1 cellular context compared by ENCODE assay signal in genomic region chr1:7961199-7962010, GRCh38.
TF ChIP-seq lines count a peak whose summit lies in the region.

TSS of gene PARK7 (plus strand) at chr1:7961711. CDS start at chr1:7962786, 1,075 bp downstream.

TF ChIP-seq in GM23338, 12 proteins besides CTCF, POLR2A, EP300 and RAD21 (continued from another document):
- TF ChIP-seq, protein P1, sequence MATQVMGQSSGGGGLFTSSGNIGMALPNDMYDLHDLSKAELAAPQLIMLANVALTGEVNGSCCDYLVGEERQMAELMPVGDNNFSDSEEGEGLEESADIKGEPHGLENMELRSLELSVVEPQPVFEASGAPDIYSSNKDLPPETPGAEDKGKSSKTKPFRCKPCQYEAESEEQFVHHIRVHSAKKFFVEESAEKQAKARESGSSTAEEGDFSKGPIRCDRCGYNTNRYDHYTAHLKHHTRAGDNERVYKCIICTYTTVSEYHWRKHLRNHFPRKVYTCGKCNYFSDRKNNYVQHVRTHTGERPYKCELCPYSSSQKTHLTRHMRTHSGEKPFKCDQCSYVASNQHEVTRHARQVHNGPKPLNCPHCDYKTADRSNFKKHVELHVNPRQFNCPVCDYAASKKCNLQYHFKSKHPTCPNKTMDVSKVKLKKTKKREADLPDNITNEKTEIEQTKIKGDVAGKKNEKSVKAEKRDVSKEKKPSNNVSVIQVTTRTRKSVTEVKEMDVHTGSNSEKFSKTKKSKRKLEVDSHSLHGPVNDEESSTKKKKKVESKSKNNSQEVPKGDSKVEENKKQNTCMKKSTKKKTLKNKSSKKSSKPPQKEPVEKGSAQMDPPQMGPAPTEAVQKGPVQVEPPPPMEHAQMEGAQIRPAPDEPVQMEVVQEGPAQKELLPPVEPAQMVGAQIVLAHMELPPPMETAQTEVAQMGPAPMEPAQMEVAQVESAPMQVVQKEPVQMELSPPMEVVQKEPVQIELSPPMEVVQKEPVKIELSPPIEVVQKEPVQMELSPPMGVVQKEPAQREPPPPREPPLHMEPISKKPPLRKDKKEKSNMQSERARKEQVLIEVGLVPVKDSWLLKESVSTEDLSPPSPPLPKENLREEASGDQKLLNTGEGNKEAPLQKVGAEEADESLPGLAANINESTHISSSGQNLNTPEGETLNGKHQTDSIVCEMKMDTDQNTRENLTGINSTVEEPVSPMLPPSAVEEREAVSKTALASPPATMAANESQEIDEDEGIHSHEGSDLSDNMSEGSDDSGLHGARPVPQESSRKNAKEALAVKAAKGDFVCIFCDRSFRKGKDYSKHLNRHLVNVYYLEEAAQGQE (IDR thresholded peaks at IDR 0.05; ENCODE audit: unreplicated experiment): no peak
- TF ChIP-seq, protein P2, sequence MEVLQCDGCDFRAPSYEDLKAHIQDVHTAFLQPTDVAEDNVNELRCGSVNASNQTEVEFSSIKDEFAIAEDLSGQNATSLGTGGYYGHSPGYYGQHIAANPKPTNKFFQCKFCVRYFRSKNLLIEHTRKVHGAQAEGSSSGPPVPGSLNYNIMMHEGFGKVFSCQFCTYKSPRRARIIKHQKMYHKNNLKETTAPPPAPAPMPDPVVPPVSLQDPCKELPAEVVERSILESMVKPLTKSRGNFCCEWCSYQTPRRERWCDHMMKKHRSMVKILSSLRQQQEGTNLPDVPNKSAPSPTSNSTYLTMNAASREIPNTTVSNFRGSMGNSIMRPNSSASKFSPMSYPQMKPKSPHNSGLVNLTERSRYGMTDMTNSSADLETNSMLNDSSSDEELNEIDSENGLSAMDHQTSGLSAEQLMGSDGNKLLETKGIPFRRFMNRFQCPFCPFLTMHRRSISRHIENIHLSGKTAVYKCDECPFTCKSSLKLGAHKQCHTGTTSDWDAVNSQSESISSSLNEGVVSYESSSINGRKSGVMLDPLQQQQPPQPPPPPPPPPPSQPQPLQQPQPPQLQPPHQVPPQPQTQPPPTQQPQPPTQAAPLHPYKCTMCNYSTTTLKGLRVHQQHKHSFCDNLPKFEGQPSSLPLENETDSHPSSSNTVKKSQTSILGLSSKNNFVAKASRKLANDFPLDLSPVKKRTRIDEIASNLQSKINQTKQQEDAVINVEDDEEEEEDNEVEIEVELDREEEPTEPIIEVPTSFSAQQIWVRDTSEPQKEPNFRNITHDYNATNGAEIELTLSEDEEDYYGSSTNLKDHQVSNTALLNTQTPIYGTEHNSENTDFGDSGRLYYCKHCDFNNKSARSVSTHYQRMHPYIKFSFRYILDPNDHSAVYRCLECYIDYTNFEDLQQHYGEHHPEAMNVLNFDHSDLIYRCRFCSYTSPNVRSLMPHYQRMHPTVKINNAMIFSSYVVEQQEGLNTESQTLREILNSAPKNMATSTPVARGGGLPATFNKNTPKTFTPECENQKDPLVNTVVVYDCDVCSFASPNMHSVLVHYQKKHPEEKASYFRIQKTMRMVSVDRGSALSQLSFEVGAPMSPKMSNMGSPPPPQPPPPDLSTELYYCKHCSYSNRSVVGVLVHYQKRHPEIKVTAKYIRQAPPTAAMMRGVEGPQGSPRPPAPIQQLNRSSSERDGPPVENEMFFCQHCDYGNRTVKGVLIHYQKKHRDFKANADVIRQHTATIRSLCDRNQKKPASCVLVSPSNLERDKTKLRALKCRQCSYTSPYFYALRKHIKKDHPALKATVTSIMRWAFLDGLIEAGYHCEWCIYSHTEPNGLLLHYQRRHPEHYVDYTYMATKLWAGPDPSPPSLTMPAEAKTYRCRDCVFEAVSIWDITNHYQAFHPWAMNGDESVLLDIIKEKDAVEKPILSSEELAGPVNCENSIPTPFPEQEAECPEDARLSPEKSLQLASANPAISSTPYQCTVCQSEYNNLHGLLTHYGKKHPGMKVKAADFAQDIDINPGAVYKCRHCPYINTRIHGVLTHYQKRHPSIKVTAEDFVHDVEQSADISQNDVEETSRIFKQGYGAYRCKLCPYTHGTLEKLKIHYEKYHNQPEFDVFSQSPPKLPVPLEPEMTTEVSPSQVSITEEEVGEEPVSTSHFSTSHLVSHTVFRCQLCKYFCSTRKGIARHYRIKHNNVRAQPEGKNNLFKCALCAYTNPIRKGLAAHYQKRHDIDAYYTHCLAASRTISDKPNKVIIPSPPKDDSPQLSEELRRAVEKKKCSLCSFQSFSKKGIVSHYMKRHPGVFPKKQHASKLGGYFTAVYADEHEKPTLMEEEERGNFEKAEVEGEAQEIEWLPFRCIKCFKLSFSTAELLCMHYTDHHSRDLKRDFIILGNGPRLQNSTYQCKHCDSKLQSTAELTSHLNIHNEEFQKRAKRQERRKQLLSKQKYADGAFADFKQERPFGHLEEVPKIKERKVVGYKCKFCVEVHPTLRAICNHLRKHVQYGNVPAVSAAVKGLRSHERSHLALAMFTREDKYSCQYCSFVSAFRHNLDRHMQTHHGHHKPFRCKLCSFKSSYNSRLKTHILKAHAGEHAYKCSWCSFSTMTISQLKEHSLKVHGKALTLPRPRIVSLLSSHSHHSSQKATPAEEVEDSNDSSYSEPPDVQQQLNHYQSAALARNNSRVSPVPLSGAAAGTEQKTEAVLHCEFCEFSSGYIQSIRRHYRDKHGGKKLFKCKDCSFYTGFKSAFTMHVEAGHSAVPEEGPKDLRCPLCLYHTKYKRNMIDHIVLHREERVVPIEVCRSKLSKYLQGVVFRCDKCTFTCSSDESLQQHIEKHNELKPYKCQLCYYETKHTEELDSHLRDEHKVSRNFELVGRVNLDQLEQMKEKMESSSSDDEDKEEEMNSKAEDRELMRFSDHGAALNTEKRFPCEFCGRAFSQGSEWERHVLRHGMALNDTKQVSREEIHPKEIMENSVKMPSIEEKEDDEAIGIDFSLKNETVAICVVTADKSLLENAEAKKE (CRISPR knock-in tag; IDR thresholded peaks at IDR 0.05): no peak
- TF ChIP-seq POLR2AphosphoS5 (IDR thresholded peaks at IDR 0.05; ENCODE audit: low read depth) (peak; percentile 96), STAT1 (IDR thresholded peaks at IDR 0.05; ENCODE audit: unreplicated experiment) (no peak), ZNF114 (CRISPR knock-in tag; IDR thresholded peaks at IDR 0.05) (no peak), ZNF331 (CRISPR knock-in tag; IDR thresholded peaks at IDR 0.05; ENCODE audit: low read depth) (no peak), EZH2 (IDR thresholded peaks at IDR 0.05; ENCODE audit: low read depth, unreplicated experiment) (no peak), ETS1 (IDR thresholded peaks at IDR 0.05) (peak; percentile 66)
